8 cellular contexts compared by ENCODE assay signal in genomic region chr5:75885849-75886596, GRCh38.
DNase-seq lines count a peak whose midpoint lies in the region; ATAC-seq and TF ChIP-seq lines count a peak whose summit lies in the region.

No MANE protein-coding gene starts in this region.

- H3K27ac ChIP-seq in SJCRH30, result peak overlapping the region; percentile 42
- H3K27ac ChIP-seq in coronary artery, result no peak overlapping the region

- ATAC-seq in HG02610 (IDR thresholded peaks at IDR 0.05; ENCODE audit: unreplicated experiment), result no peak

- no peaks in the 10 kb centered on the region for H3K9me3 ChIP-seq in SJCRH30 (replicated peaks)

- H3K27me3 ChIP-seq in SJCRH30, result no peaks in the 10 kb centered on the region

- H3K4me3 ChIP-seq in GM12875 (ENCODE audit: low read depth, low read length), result no peak overlapping the region
- no peak overlapping the region for H3K4me3 ChIP-seq in SJCRH30
- H3K4me3 ChIP-seq in coronary artery, result no peak overlapping the region

- H3K4me1 ChIP-seq in SJCRH30, result no peaks in the 10 kb centered on the region

- TF ChIP-seq CTCF in GM12875 (IDR thresholded peaks at IDR 0.05; ENCODE audit: borderline replicate concordance, insufficient read depth, low read depth, low read length) (peak; percentile 78), coronary artery (IDR thresholded peaks at IDR 0.05) (no peak)

- no peaks in the 10 kb centered on the region for H3K36me3 ChIP-seq in SJCRH30

- peak; percentile 9 for DNase-seq in Ammon's horn (ENCODE audit: low spot score)
- peak; percentile 7 to 25 for DNase-seq in SJCRH30
- peak; percentile 25 for DNase-seq in iPS-NIHi7 (ENCODE audit: extremely low spot score)
- DNase-seq in activated CD4-positive, alpha-beta T cell treated with anti-CD3 and anti-CD28 coated beads for 48 hours, result no peak
- DNase-seq in stimulated activated CD4-positive, alpha-beta T cell treated with anti-CD3 and anti-CD28 coated beads, Interleukin-12 subunit alpha, Interleukin-12 subunit beta, amount 100 ng/mL, for 4 hours, result no peak
- no peak for DNase-seq in coronary artery (ENCODE audit: low spot score)

Comparison
In these comparisons a context has a peak if more than half of its experiments do, and no peak if none do; other contexts are left out.
1. DNase-seq: peak in Ammon's horn (single experiment), SJCRH30 (2 of 2) and iPS-NIHi7 (single experiment); none in activated CD4-positive, alpha-beta T cell treated with anti-CD3 and anti-CD28 coated beads for 48 hours (single experiment), stimulated activated CD4-positive, alpha-beta T cell treated with anti-CD3 and anti-CD28 coated beads, Interleukin-12 subunit alpha, Interleukin-12 subunit beta, amount 100 ng/mL, for 4 hours (single experiment) and coronary artery (single experiment).